Comparison of ENCODE assay signal across 7 cellular contexts in the genomic region with DNA sequence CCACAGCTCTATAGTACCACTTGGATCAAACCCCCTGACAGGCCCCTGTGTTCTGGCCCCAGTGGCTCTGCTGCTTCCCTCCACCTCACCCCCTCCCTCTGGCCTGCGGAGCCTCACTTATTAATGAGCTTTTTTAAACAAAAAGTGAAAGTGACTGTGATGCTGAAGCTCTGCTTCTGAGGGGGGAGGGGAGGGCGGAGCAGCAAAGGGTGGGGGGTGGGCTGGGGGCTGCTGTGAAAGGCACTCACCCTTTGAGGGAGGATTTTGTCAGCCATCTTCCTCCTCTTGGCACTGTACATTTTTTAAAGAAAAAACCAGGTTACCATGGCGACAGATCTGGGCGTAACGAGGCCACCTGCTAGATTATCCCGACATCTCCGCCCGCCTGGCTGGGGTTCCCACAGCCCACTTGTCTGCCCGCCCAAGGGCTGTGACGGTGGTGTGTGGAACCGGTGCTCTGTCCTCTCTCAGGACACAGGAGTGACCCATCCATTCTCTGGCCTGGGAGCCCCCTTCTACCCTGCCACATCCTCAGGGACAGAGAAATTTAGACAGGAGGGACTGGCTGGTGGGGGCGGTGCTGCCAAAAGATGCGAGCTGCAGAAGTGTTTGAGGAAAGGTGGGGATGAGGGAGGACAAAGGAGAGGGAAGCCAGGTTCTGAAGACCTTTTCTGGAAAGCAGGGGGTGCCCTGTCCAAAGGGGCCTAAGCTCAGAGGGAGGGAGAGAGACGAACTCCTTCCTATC. TPM values are rescaled to one million over a fixed set of nuclear protein-coding genes. Genes with fewer than 3 reads are reported as not detected.
DNase-seq lines count a peak whose midpoint lies in the region; ATAC-seq and TF ChIP-seq lines count a peak whose summit lies in the region.
"Had no signal": no experiment of that assay in that cellular context is flagged by ENCODE, and none has a peak within 500 bp of the region (broad histone marks: within the 10 kb centered on the region; RNA-seq: fewer than 3 reads in every experiment).

No MANE protein-coding gene starts in this region.

- H3K36me3 ChIP-seq in right atrium auricular region: peaks cover 39% of the 10 kb centered on the region
- no peaks in the 10 kb centered on the region for H3K36me3 ChIP-seq in testis (ENCODE audit: low read depth, missing control alignments)

- peak overlapping the region in 1 of 2 donors; percentile 7 for H3K4me3 ChIP-seq in right atrium auricular region
- H3K4me3 ChIP-seq in testis: no peak overlapping the region

- peaks cover 0 to 3% of the 10 kb centered on the region in 2 donors for H3K27me3 ChIP-seq in right atrium auricular region
- no peaks in the 10 kb centered on the region for H3K27me3 ChIP-seq in testis

- H3K9me3 Mint-ChIP-seq in activated naive CD8-positive, alpha-beta T cell treated with anti-CD3 and anti-CD28 coated beads, Interleukin-2, amount 10 ng/mL, durations not matched to agents 7 days and 5 days: no peaks in the 10 kb centered on the region

- WGBS in testis, 2 donors: 52 to 67% methylated on average over 14 of the region's 14 CpGs

- H3K27ac ChIP-seq in right atrium auricular region (no peak overlapping the region), testis (no peak overlapping the region)

- H3K4me1 Mint-ChIP-seq in activated naive CD8-positive, alpha-beta T cell treated with anti-CD3 and anti-CD28 coated beads, Interleukin-2, amount 10 ng/mL, durations not matched to agents 7 days and 5 days: peaks cover 30% of the 10 kb centered on the region

- peak overlapping the region; percentile 82 for H3K4me3 Mint-ChIP-seq in activated naive CD8-positive, alpha-beta T cell treated with anti-CD3 and anti-CD28 coated beads, Interleukin-2, amount 10 ng/mL, durations not matched to agents 7 days and 5 days

- DNase-seq in left ventricle myocardium superior (peak; percentile 33), right atrium auricular region (ENCODE audit: low spot score) (no peak), superior temporal gyrus (ENCODE audit: extremely low spot score) (peak; percentile 57), RKO (ENCODE audit: low spot score) (no peak), testis (no peak)
- DNase-seq in activated naive CD8-positive, alpha-beta T cell treated with anti-CD3 and anti-CD28 coated beads, Interleukin-2, amount 10 ng/mL, durations not matched to agents 7 days and 5 days: peak; percentile 60

- peaks cover 2% of the 10 kb centered on the region for H3K36me3 Mint-ChIP-seq in activated naive CD8-positive, alpha-beta T cell treated with anti-CD3 and anti-CD28 coated beads, Interleukin-2, amount 10 ng/mL, durations not matched to agents 7 days and 5 days

- POLR2A ChIA-PET in activated naive CD8-positive, alpha-beta T cell treated with anti-CD3 and anti-CD28 coated beads, Interleukin-2, amount 10 ng/mL, durations not matched to agents 7 days and 5 days (lab: Charles Lee): interaction anchor here (1.0 to 3.3 kb wide), 5 partner anchors 10 to 389 kb away, joined by 4 to 39 read pairs (median 7); a partner anchor contains a TSS

- H3K9me3 ChIP-seq in right atrium auricular region (no peaks in the 10 kb centered on the region), testis (no peaks in the 10 kb centered on the region)

- H3K27ac Mint-ChIP-seq in activated naive CD8-positive, alpha-beta T cell treated with anti-CD3 and anti-CD28 coated beads, Interleukin-2, amount 10 ng/mL, durations not matched to agents 7 days and 5 days: peak overlapping the region; percentile 97

- ATAC-seq in left ventricle myocardium superior: no peak
- peak; percentile 31 for ATAC-seq in activated naive CD8-positive, alpha-beta T cell treated with anti-CD3 and anti-CD28 coated beads, Interleukin-2, amount 10 ng/mL, durations not matched to agents 7 days and 5 days (ENCODE audit: low read depth)

- TF ChIP-seq CTCF in right atrium auricular region (IDR thresholded peaks at IDR 0.05) (no peak), testis (IDR thresholded peaks at IDR 0.05) (no peak)

- intact Hi-C loops in left ventricle myocardium superior (cut with micrococcal nuclease) (no loop called here), testis (cut with DNase I; ENCODE audit: low total_unique reads) (no loop called here)

- peaks cover 30% of the 10 kb centered on the region for H3K27me3 Mint-ChIP-seq in activated naive CD8-positive, alpha-beta T cell treated with anti-CD3 and anti-CD28 coated beads, Interleukin-2, amount 10 ng/mL, durations not matched to agents 7 days and 5 days

- H3K4me1 ChIP-seq in right atrium auricular region (peaks cover 0 to 76% of the 10 kb centered on the region in 2 donors), testis (peaks cover 28% of the 10 kb centered on the region)

- TF ChIP-seq POLR2A in testis (IDR thresholded peaks at IDR 0.05): no peak

RNA-seq across cellular contexts. Expression of a gene that starts 4.9 kb away (rescaled TPM):
- total RNA-seq in left ventricle myocardium superior: 132 TPM
- 100 to 1,000 TPM in 1 of 2 donors, 10 to 100 TPM in 1; 81.5 to 125 TPM for total RNA-seq in right atrium auricular region
- total RNA-seq in activated naive CD8-positive, alpha-beta T cell treated with anti-CD3 and anti-CD28 coated beads, Interleukin-2, amount 10 ng/mL, durations not matched to agents 7 days and 5 days: 10 to 100 TPM in 1 of 2 experiments, 1 to 10 TPM in 1; 7.8 to 12.6 TPM
- 100 to 1,000 TPM in 1 of 2 donors, 10 to 100 TPM in 1; 94.0 to 122 TPM for total RNA-seq in testis
- 55.1 TPM for polyA plus RNA-seq in testis (ENCODE audit: insufficient read depth, low read depth, low replicate concordance)

RNA-seq across cellular contexts. Expression of a gene that starts 11.3 kb away (rescaled TPM):
- total RNA-seq in left ventricle myocardium superior (12.1 TPM), right atrium auricular region (10 to 100 TPM; 24.7 to 38.1 TPM), testis (10 to 100 TPM; 66.5 to 70.5 TPM)
- 10 to 100 TPM; 44.3 to 48.4 TPM for total RNA-seq in activated naive CD8-positive, alpha-beta T cell treated with anti-CD3 and anti-CD28 coated beads, Interleukin-2, amount 10 ng/mL, durations not matched to agents 7 days and 5 days
- 22.6 TPM for polyA plus RNA-seq in testis (ENCODE audit: insufficient read depth, low read depth, low replicate concordance)

RNA-seq across cellular contexts. Expression of a gene that starts 16.6 kb away (rescaled TPM):
- total RNA-seq in left ventricle myocardium superior (27.6 TPM), right atrium auricular region (10 to 100 TPM; 29.7 to 38.6 TPM), testis (10 to 100 TPM; 44.4 to 49.4 TPM)
- 10 to 100 TPM; 29.5 to 31.2 TPM for total RNA-seq in activated naive CD8-positive, alpha-beta T cell treated with anti-CD3 and anti-CD28 coated beads, Interleukin-2, amount 10 ng/mL, durations not matched to agents 7 days and 5 days
- 54.3 TPM for polyA plus RNA-seq in testis (ENCODE audit: insufficient read depth, low read depth, low replicate concordance)

RNA-seq across cellular contexts. Expression of a gene that starts 33.3 kb away (rescaled TPM):
- total RNA-seq in left ventricle myocardium superior: not detected
- not detected for total RNA-seq in right atrium auricular region
- total RNA-seq in activated naive CD8-positive, alpha-beta T cell treated with anti-CD3 and anti-CD28 coated beads, Interleukin-2, amount 10 ng/mL, durations not matched to agents 7 days and 5 days: 1 to 10 TPM; 1.6 to 2.2 TPM
- not detected for total RNA-seq in testis
- polyA plus RNA-seq in testis (ENCODE audit: insufficient read depth, low read depth, low replicate concordance): not detected
- total RNA-seq: SK-MEL-5 had no signal

RNA-seq across cellular contexts. Expression of a gene that starts 56.5 kb away (rescaled TPM):
- 46.1 TPM for total RNA-seq in left ventricle myocardium superior
- total RNA-seq in right atrium auricular region: 10 to 100 TPM in 1 of 2 donors, 1 to 10 TPM in 1; 4.0 to 11.6 TPM
- total RNA-seq in activated naive CD8-positive, alpha-beta T cell treated with anti-CD3 and anti-CD28 coated beads, Interleukin-2, amount 10 ng/mL, durations not matched to agents 7 days and 5 days: not detected
- under 1 TPM in 1 of 2 donors, not detected in 1; 0.39 TPM for total RNA-seq in testis
- 0.18 TPM for polyA plus RNA-seq in testis (ENCODE audit: insufficient read depth, low read depth, low replicate concordance)
- total RNA-seq: SK-MEL-5 had no signal

Comparison
In these comparisons a context has a peak if more than half of its experiments do, and no peak if none do; other contexts are left out.
1. DNase-seq: peak in left ventricle myocardium superior (single experiment), activated naive CD8-positive, alpha-beta T cell treated with anti-CD3 and anti-CD28 coated beads, Interleukin-2, amount 10 ng/mL, durations not matched to agents 7 days and 5 days (single experiment) and superior temporal gyrus (single experiment); none in right atrium auricular region (single experiment), RKO (single experiment) and testis (single experiment).